Comparison of ENCODE assay signal across 13 cellular contexts in the genomic region with DNA sequence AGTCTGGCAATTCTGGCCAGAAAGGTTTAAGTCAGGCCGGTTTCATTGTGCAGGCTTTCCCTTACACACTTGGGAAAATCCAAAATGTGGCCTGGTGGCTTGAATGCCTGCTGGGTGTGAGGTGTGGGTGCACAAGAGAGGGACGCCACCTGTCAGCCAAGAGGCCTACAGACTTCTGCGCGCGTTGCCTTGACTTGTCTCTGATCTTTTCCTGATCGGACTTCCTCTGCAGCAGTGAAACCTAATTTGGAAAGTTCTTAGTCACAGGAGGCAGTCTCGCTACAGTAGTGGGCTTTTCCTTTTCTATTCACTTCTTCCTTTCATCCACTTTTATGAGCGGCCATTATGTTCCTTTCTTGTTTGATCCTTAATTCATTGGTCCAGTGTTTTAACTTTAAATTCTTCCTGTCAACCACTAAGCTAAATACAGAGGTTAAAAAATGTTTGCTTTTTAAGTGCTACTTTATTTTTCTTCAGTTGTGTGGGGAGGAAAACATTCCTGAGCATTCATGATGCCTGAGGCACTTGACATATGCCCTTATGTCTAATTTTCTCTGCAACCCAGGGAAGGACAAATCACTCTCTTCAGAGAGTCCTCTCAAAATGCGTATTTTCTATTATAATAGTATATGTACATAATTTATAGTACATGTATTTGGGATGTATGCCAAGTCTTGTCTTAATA.
DNase-seq lines count a peak whose midpoint lies in the region; ATAC-seq, FAIRE-seq and TF ChIP-seq lines count a peak whose summit lies in the region.
"Had no signal": no experiment of that assay in that cellular context is flagged by ENCODE, and none has a peak within 500 bp of the region (broad histone marks: within the 10 kb centered on the region; RNA-seq: fewer than 3 reads in every experiment).

No MANE protein-coding gene starts in this region.

- dilution Hi-C loops in endothelial cell of umbilical vein (cut with MboI; ENCODE audit: extremely low pct_ligation_motif_present, low sequenced_read_pairs): no loop called here

- no TSS peak for BruUV-seq in endothelial cell of umbilical vein (replicated peaks; lab: Mats Ljungman, UMichigan)

- peak; percentile 98 for FAIRE-seq in endothelial cell of umbilical vein (lab: Jason Lieb, UNC)
- FAIRE-seq: H1, urothelium cell line had no signal

- H3K27ac ChIP-seq in endothelial cell of umbilical vein (ENCODE audit: insufficient read depth, low read depth, low read length): peak overlapping the region; percentile 23
- H3K27ac ChIP-seq in stomach: peak overlapping the region in 3 of 5 donors; percentile 14 to 86 (median 76)
- H3K27ac ChIP-seq: right atrium auricular region had no signal

- DNase-seq in endothelial cell of umbilical vein (ENCODE audit: low read depth, low spot score): peak; percentile 73
- DNase-seq in stomach: no peak
- no peak for DNase-seq in HuH-7.5 (ENCODE audit: low spot score)
- DNase-seq in activated CD8-positive, alpha-beta memory T cell treated with anti-CD3 and anti-CD28 coated beads, Interleukin-2, amount 50 U/mL, for 4 hours: no peak
- DNase-seq: hypothalamus, MV-4-11, NCI-H748 treated with DMSO at 0.1 percent for 48 hours had no signal

- intact Hi-C loops in endothelial cell of umbilical vein (cut with micrococcal nuclease): no loop called here
- intact Hi-C loops in stomach (cut with DNase I; ENCODE audit: low total_unique reads): no loop called here

- no peak overlapping the region for H3K9ac ChIP-seq in endothelial cell of umbilical vein (replicated peaks; ENCODE audit: extremely low read depth, insufficient read depth, low read length)

- H3K36me3 ChIP-seq in endothelial cell of umbilical vein (ENCODE audit: control insufficient read depth in 2 of 2, extremely low read depth in 1 of 2, insufficient read depth in 2 of 2, low read length in 2 of 2): peaks cover 12 to 16% of the 10 kb centered on the region in 2 experiments
- peaks cover 0 to 19% (median 14%) of the 10 kb centered on the region in 4 donors for H3K36me3 ChIP-seq in stomach

- no peak for TF ChIP-seq EP300 in stomach (IDR thresholded peaks at IDR 0.05)

- ATAC-seq in GM19351 (IDR thresholded peaks at IDR 0.05; ENCODE audit: unreplicated experiment) (peak; percentile 65), HG03432 (IDR thresholded peaks at IDR 0.05; ENCODE audit: unreplicated experiment) (peak; percentile 76), GM21825 (IDR thresholded peaks at IDR 0.05; ENCODE audit: unreplicated experiment) (no peak)

- H4K20me1 ChIP-seq in endothelial cell of umbilical vein (replicated peaks; ENCODE audit: control insufficient read depth, extremely low read depth, insufficient read depth, low read length): peaks cover 4% of the 10 kb centered on the region

- H3K79me2 ChIP-seq in endothelial cell of umbilical vein (ENCODE audit: control insufficient read depth, insufficient read depth, low read length): peaks cover 6% of the 10 kb centered on the region

- H3K4me1 ChIP-seq in endothelial cell of umbilical vein (ENCODE audit: control insufficient read depth, extremely low read depth, insufficient read depth, low read length) (peaks cover 38% of the 10 kb centered on the region), stomach (peaks cover 30 to 55% (median 39%) of the 10 kb centered on the region in 4 donors)

- H2AFZ ChIP-seq in endothelial cell of umbilical vein (ENCODE audit: low read depth, low read length): no peak overlapping the region

- H3K4me2 ChIP-seq in endothelial cell of umbilical vein (ENCODE audit: insufficient read depth, low read length): peak overlapping the region; percentile 59

- H3K9me3 ChIP-seq in endothelial cell of umbilical vein (replicated peaks; ENCODE audit: control insufficient read depth, insufficient read depth, low read length) (no peaks in the 10 kb centered on the region), stomach (no peaks in the 10 kb centered on the region)
- H3K9me3 ChIP-seq: right atrium auricular region had no signal

- H3K9me1 ChIP-seq in endothelial cell of umbilical vein (replicated peaks; ENCODE audit: control insufficient read depth, extremely low read depth, insufficient read depth, low read length): no peaks in the 10 kb centered on the region

- POLR2A ChIA-PET in endothelial cell of umbilical vein (lab: Charles Lee): no interaction called here

- TF ChIP-seq CTCF in endothelial cell of umbilical vein (IDR thresholded peaks at IDR 0.05; ENCODE audit: extremely low read depth in 1 of 2, insufficient read depth in 1 of 2, low read depth in 1 of 2, low read length in 2 of 2): no peak
- TF ChIP-seq CTCF in stomach (IDR thresholded peaks at IDR 0.05): no peak

- 72 to 91% (median 82%) methylated on average over 9 of the region's 9 CpGs for WGBS in stomach, 5 donors

- CTCF ChIA-PET in endothelial cell of umbilical vein (lab: Charles Lee): interaction anchor here (0.9 to 1.3 kb wide), 3 partner anchors 11 to 39 kb away, joined by 3 to 4 read pairs (median 3); no protein-coding TSS in a partner anchor

- H3K27me3 ChIP-seq in endothelial cell of umbilical vein (ENCODE audit: control insufficient read depth in 2 of 2, insufficient read depth in 2 of 2, low read length in 2 of 2) (no peaks in the 10 kb centered on the region), stomach (no peaks in the 10 kb centered on the region)
- H3K27me3 ChIP-seq: right atrium auricular region had no signal

- TF ChIP-seq POLR2A in endothelial cell of umbilical vein (IDR thresholded peaks at IDR 0.05; ENCODE audit: low read depth, low read length) (no peak), stomach (IDR thresholded peaks at IDR 0.05) (no peak)

- H3K4me3 ChIP-seq in endothelial cell of umbilical vein (replicated peaks in 1 of 3; ENCODE audit: insufficient read depth in 1 of 3, low read depth in 1 of 3, low read length in 3 of 3) (no peak overlapping the region), stomach (no peak overlapping the region)
- H3K4me3 ChIP-seq: right atrium auricular region had no signal

TF ChIP-seq in endothelial cell of umbilical vein, 7 proteins besides CTCF, POLR2A, EP300 and RAD21:
- TF ChIP-seq POLR2AphosphoS5 (IDR thresholded peaks at IDR 0.05; ENCODE audit: insufficient read depth, low read depth, low read length) (peak; percentile 55), JUN (IDR thresholded peaks at IDR 0.05; ENCODE audit: borderline replicate concordance, insufficient read depth, insufficient read length, low read depth) (no peak)
